In genomic region chr10:30701471-30702173, GRCh38 we compare ENCODE assay signal across 8 cellular contexts.
DNase-seq lines count a peak whose midpoint lies in the region; ATAC-seq and TF ChIP-seq lines count a peak whose summit lies in the region.

No MANE protein-coding gene starts in this region.

- intact Hi-C loops in heart left ventricle (cut with DNase I) = no loop called here
- intact Hi-C loops in left ventricle myocardium inferior (cut with micrococcal nuclease) = no loop called here
- intact Hi-C loops in lower lobe of right lung (cut with DNase I) = no loop called here

- no peak for TF ChIP-seq POLR2A in heart left ventricle (IDR thresholded peaks at IDR 0.05)
- TF ChIP-seq POLR2A in upper lobe of left lung (IDR thresholded peaks at IDR 0.05) = peak in 1 of 4 donors; percentile 18

- no peak for TF ChIP-seq EP300 in upper lobe of left lung (IDR thresholded peaks at IDR 0.05)

- no peaks in the 10 kb centered on the region for H3K9me3 ChIP-seq in heart left ventricle
- H3K9me3 ChIP-seq in left ventricle myocardium inferior (replicated peaks) = no peaks in the 10 kb centered on the region
- no peaks in the 10 kb centered on the region for H3K9me3 ChIP-seq in lower lobe of right lung
- H3K9me3 ChIP-seq in upper lobe of left lung = no peaks in the 10 kb centered on the region

- no peak for TF ChIP-seq CTCF in heart left ventricle (IDR thresholded peaks at IDR 0.05)
- no peak for TF ChIP-seq CTCF in left ventricle myocardium inferior (IDR thresholded peaks at IDR 0.05; ENCODE audit: borderline replicate concordance)
- TF ChIP-seq CTCF in lower lobe of right lung (IDR thresholded peaks at IDR 0.05) = no peak
- TF ChIP-seq CTCF in upper lobe of left lung (IDR thresholded peaks at IDR 0.05) = no peak

- H3K36me3 ChIP-seq in heart left ventricle (no peaks in the 10 kb centered on the region), left ventricle myocardium inferior (no peaks in the 10 kb centered on the region), lower lobe of right lung (no peaks in the 10 kb centered on the region), upper lobe of left lung (no peaks in the 10 kb centered on the region)

- H3K4me3 ChIP-seq in heart left ventricle (peak overlapping the region in 2 of 12 donors; percentile 8 to 29), left ventricle myocardium inferior (no peak overlapping the region), lower lobe of right lung (peak overlapping the region; percentile 6), upper lobe of left lung (no peak overlapping the region)

- WGBS in heart left ventricle, 4 donors = 46 to 60% (median 52%) methylated on average over 12 of the region's 12 CpGs
- WGBS in upper lobe of left lung, 2 donors = 52 to 55% methylated on average over 8 to 12 of the region's 12 CpGs

- peaks cover 0 to 20% (median 0%) of the 10 kb centered on the region in 12 donors for H3K4me1 ChIP-seq in heart left ventricle
- H3K4me1 ChIP-seq in left ventricle myocardium inferior = no peaks in the 10 kb centered on the region
- no peaks in the 10 kb centered on the region for H3K4me1 ChIP-seq in lower lobe of right lung
- no peaks in the 10 kb centered on the region for H3K4me1 ChIP-seq in upper lobe of left lung

- no peaks in the 10 kb centered on the region for H3K27me3 ChIP-seq in heart left ventricle
- H3K27me3 ChIP-seq in left ventricle myocardium inferior (ENCODE audit: low read depth) = peaks cover 5% of the 10 kb centered on the region
- H3K27me3 ChIP-seq in lower lobe of right lung (ENCODE audit: low read depth) = no peaks in the 10 kb centered on the region
- no peaks in the 10 kb centered on the region for H3K27me3 ChIP-seq in upper lobe of left lung

- H3K27ac ChIP-seq in heart left ventricle = peak overlapping the region in 1 of 12 donors; percentile 56
- H3K27ac ChIP-seq in left ventricle myocardium inferior (replicated peaks) = no peak overlapping the region
- peak overlapping the region; percentile 53 for H3K27ac ChIP-seq in lower lobe of right lung
- peak overlapping the region in 3 of 4 donors; percentile 12 to 56 (median 53) for H3K27ac ChIP-seq in upper lobe of left lung

- DNase-seq in heart left ventricle (no peak), left ventricle myocardium inferior (no peak), RKO (ENCODE audit: low spot score) (peak; percentile 43), lower lobe of right lung (no peak), upper lobe of left lung (peak in 1 of 2 donors; percentile 46), DMS153 (lab: John Stamatoyannopoulos, UW) (no peak)
- DNase-seq in activated effector memory CD4-positive, alpha-beta T cell treated with anti-CD3 and anti-CD28 coated beads, Interleukin-2, amount 50 U/mL, for 16 hours = peak; percentile 89

- ATAC-seq in heart left ventricle = peak in 3 of 4 donors; percentile 54 to 72 (median 71)
- ATAC-seq in HG02973 (IDR thresholded peaks at IDR 0.05; ENCODE audit: unreplicated experiment) = peak; percentile 54
- ATAC-seq in lower lobe of right lung = peak; percentile 65 to 70
- ATAC-seq in upper lobe of left lung (ENCODE audit: low FRiP score in 2 of 2) = peak in 1 of 2 donors; percentile 74

Comparison
In these comparisons a context has a peak if more than half of its experiments do, and no peak if none do; other contexts are left out.
1. DNase-seq: peak in RKO (single experiment) and activated effector memory CD4-positive, alpha-beta T cell treated with anti-CD3 and anti-CD28 coated beads, Interleukin-2, amount 50 U/mL, for 16 hours (single experiment); none in heart left ventricle (0 of 5), left ventricle myocardium inferior (single experiment), lower lobe of right lung (single experiment) and DMS153 (single experiment).